ENCODE assay signal across 1 cellular context in the genomic region with DNA sequence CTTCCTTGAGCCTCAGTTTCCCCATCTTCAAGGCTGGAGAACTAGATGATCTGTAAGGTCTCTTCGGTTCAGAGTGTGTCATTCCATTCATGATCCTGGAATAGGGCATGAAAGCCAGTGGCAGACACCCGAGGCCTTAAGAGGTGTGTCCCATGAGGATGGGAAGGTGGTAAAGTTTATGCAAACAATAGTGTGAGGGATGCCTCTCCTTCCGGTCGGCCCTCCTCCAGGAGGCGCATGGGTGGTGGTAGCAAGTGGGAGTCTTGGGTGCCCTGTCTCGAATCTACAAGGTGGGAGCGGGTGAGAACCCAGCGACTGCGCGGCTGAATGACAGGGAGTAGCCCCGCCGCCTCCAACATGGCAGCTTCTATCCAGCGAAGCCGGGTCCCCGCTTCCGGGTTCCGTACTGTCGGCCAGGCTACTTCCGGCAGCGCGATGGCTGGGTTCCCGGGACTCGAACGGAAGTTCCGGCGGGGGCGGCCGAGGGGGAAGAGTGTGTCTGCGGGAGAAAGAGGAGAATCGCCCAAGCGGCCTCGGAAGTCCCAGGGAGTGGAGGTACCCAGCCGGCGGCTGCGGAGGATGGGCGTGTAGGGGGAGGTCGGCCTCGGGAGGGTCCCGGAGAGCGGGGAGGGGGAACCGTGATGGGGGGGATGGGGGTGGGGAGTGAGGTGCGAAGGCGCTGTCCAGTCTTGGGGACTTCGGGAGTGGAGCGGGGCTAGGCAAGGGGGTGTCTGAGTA.
A peak's percentile ranks its signal among the peaks of the same experiment; 100 is the strongest.
TF ChIP-seq lines count a peak whose summit lies in the region.

A gene (plus strand): TSS at position 450 of the 738 bp plus-strand sequence. CDS start 1,538 bp downstream, outside the sequence.

TF ChIP-seq in HepG2, 621 proteins besides CTCF, POLR2A, EP300 and RAD21 (continued from another document and continues in another):
- TF ChIP-seq, protein P1, sequence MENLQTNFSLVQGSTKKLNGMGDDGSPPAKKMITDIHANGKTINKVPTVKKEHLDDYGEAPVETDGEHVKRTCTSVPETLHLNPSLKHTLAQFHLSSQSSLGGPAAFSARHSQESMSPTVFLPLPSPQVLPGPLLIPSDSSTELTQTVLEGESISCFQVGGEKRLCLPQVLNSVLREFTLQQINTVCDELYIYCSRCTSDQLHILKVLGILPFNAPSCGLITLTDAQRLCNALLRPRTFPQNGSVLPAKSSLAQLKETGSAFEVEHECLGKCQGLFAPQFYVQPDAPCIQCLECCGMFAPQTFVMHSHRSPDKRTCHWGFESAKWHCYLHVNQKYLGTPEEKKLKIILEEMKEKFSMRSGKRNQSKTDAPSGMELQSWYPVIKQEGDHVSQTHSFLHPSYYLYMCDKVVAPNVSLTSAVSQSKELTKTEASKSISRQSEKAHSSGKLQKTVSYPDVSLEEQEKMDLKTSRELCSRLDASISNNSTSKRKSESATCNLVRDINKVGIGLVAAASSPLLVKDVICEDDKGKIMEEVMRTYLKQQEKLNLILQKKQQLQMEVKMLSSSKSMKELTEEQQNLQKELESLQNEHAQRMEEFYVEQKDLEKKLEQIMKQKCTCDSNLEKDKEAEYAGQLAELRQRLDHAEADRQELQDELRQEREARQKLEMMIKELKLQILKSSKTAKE (CRISPR knock-in tag; IDR thresholded peaks at IDR 0.05; ENCODE audit: borderline replicate concordance), result no peak
- TF ChIP-seq, protein P2, sequence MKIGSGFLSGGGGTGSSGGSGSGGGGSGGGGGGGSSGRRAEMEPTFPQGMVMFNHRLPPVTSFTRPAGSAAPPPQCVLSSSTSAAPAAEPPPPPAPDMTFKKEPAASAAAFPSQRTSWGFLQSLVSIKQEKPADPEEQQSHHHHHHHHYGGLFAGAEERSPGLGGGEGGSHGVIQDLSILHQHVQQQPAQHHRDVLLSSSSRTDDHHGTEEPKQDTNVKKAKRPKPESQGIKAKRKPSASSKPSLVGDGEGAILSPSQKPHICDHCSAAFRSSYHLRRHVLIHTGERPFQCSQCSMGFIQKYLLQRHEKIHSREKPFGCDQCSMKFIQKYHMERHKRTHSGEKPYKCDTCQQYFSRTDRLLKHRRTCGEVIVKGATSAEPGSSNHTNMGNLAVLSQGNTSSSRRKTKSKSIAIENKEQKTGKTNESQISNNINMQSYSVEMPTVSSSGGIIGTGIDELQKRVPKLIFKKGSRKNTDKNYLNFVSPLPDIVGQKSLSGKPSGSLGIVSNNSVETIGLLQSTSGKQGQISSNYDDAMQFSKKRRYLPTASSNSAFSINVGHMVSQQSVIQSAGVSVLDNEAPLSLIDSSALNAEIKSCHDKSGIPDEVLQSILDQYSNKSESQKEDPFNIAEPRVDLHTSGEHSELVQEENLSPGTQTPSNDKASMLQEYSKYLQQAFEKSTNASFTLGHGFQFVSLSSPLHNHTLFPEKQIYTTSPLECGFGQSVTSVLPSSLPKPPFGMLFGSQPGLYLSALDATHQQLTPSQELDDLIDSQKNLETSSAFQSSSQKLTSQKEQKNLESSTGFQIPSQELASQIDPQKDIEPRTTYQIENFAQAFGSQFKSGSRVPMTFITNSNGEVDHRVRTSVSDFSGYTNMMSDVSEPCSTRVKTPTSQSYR (CRISPR knock-in tag; IDR thresholded peaks at IDR 0.05; ENCODE audit: borderline replicate concordance), result peak; percentile 27; the same call in 1 of the 2 replicates
- TF ChIP-seq ZKSCAN8 (CRISPR knock-in tag; IDR thresholded peaks at IDR 0.05; ENCODE audit: borderline replicate concordance) (no peak), PAF1 (CRISPR knock-in tag; IDR thresholded peaks at IDR 0.05) (no peak), KAT8 (CRISPR knock-in tag; IDR thresholded peaks at IDR 0.05) (peak; percentile 92), TBP (CRISPR knock-in tag; IDR thresholded peaks at IDR 0.05) (no peak), FLYWCH1 (CRISPR knock-in tag; IDR thresholded peaks at IDR 0.05) (peak; percentile 55; the same call in 1 of the 2 replicates), CBX1 (IDR thresholded peaks at IDR 0.05; ENCODE audit: low read depth) (no peak), ONECUT2 (CRISPR knock-in tag; IDR thresholded peaks at IDR 0.05) (no peak), FOXK1 (CRISPR knock-in tag; IDR thresholded peaks at IDR 0.05; ENCODE audit: borderline replicate concordance, low read depth) (no peak), CHCHD3 (CRISPR knock-in tag; IDR thresholded peaks at IDR 0.05) (no peak), MIER3 (CRISPR knock-in tag; IDR thresholded peaks at IDR 0.05; ENCODE audit: borderline replicate concordance) (no peak), ZNF354B (CRISPR knock-in tag; IDR thresholded peaks at IDR 0.05) (no peak), ZNF792 (CRISPR knock-in tag; IDR thresholded peaks at IDR 0.05) (0 out of 2 replicates have a peak, but pooled peaks have one; percentile 29), SCMH1 (CRISPR knock-in tag; IDR thresholded peaks at IDR 0.05; ENCODE audit: borderline replicate concordance) (no peak), EED (CRISPR knock-in tag; IDR thresholded peaks at IDR 0.05) (no peak), KDM1A (CRISPR knock-in tag; IDR thresholded peaks at IDR 0.05) (no peak), NFIB (CRISPR knock-in tag; IDR thresholded peaks at IDR 0.05; ENCODE audit: borderline replicate concordance) (no peak), ELF1 (CRISPR knock-in tag; IDR thresholded peaks at IDR 0.05) (peak; percentile 99), HOXA9 (CRISPR knock-in tag; IDR thresholded peaks at IDR 0.05; ENCODE audit: borderline replicate concordance) (no peak), HIVEP1 (CRISPR knock-in tag; IDR thresholded peaks at IDR 0.05) (no peak), FOXJ3 (CRISPR knock-in tag; IDR thresholded peaks at IDR 0.05; ENCODE audit: borderline replicate concordance) (no peak), KMT2A (CRISPR knock-in tag; IDR thresholded peaks at IDR 0.05) (0 out of 2 replicates have a peak, but pooled peaks have one; percentile 57), MAF1 (CRISPR knock-in tag; IDR thresholded peaks at IDR 0.05; ENCODE audit: borderline replicate concordance) (no peak), ELF4 (CRISPR knock-in tag; IDR thresholded peaks at IDR 0.05; ENCODE audit: borderline replicate concordance) (peak; percentile 79; the same call in 1 of the 2 replicates)
- TF ChIP-seq, protein P3, sequence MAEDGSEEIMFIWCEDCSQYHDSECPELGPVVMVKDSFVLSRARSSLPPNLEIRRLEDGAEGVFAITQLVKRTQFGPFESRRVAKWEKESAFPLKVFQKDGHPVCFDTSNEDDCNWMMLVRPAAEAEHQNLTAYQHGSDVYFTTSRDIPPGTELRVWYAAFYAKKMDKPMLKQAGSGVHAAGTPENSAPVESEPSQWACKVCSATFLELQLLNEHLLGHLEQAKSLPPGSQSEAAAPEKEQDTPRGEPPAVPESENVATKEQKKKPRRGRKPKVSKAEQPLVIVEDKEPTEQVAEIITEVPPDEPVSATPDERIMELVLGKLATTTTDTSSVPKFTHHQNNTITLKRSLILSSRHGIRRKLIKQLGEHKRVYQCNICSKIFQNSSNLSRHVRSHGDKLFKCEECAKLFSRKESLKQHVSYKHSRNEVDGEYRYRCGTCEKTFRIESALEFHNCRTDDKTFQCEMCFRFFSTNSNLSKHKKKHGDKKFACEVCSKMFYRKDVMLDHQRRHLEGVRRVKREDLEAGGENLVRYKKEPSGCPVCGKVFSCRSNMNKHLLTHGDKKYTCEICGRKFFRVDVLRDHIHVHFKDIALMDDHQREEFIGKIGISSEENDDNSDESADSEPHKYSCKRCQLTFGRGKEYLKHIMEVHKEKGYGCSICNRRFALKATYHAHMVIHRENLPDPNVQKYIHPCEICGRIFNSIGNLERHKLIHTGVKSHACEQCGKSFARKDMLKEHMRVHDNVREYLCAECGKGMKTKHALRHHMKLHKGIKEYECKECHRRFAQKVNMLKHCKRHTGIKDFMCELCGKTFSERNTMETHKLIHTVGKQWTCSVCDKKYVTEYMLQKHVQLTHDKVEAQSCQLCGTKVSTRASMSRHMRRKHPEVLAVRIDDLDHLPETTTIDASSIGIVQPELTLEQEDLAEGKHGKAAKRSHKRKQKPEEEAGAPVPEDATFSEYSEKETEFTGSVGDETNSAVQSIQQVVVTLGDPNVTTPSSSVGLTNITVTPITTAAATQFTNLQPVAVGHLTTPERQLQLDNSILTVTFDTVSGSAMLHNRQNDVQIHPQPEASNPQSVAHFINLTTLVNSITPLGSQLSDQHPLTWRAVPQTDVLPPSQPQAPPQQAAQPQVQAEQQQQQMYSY (CRISPR knock-in tag; IDR thresholded peaks at IDR 0.05), result no peak
- TF ChIP-seq, protein P4, sequence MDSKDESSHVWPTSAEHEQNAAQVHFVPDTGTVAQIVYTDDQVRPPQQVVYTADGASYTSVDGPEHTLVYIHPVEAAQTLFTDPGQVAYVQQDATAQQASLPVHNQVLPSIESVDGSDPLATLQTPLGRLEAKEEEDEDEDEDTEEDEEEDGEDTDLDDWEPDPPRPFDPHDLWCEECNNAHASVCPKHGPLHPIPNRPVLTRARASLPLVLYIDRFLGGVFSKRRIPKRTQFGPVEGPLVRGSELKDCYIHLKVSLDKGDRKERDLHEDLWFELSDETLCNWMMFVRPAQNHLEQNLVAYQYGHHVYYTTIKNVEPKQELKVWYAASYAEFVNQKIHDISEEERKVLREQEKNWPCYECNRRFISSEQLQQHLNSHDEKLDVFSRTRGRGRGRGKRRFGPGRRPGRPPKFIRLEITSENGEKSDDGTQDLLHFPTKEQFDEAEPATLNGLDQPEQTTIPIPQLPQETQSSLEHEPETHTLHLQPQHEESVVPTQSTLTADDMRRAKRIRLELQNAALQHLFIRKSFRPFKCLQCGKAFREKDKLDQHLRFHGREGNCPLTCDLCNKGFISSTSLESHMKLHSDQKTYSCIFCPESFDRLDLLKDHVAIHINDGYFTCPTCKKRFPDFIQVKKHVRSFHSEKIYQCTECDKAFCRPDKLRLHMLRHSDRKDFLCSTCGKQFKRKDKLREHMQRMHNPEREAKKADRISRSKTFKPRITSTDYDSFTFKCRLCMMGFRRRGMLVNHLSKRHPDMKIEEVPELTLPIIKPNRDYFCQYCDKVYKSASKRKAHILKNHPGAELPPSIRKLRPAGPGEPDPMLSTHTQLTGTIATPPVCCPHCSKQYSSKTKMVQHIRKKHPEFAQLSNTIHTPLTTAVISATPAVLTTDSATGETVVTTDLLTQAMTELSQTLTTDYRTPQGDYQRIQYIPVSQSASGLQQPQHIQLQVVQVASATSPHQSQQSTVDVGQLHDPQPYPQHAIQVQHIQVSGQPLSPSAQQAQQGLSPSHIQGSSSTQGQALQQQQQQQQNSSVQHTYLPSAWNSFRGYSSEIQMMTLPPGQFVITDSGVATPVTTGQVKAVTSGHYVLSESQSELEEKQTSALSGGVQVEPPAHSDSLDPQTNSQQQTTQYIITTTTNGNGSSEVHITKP (CRISPR knock-in tag; IDR thresholded peaks at IDR 0.05; ENCODE audit: low read depth), result no peak; the same call in 1 of the 2 replicates
- TF ChIP-seq, protein P5, sequence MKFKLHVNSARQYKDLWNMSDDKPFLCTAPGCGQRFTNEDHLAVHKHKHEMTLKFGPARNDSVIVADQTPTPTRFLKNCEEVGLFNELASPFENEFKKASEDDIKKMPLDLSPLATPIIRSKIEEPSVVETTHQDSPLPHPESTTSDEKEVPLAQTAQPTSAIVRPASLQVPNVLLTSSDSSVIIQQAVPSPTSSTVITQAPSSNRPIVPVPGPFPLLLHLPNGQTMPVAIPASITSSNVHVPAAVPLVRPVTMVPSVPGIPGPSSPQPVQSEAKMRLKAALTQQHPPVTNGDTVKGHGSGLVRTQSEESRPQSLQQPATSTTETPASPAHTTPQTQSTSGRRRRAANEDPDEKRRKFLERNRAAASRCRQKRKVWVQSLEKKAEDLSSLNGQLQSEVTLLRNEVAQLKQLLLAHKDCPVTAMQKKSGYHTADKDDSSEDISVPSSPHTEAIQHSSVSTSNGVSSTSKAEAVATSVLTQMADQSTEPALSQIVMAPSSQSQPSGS (CRISPR knock-in tag; IDR thresholded peaks at IDR 0.05), result no peak
- TF ChIP-seq, protein P6, sequence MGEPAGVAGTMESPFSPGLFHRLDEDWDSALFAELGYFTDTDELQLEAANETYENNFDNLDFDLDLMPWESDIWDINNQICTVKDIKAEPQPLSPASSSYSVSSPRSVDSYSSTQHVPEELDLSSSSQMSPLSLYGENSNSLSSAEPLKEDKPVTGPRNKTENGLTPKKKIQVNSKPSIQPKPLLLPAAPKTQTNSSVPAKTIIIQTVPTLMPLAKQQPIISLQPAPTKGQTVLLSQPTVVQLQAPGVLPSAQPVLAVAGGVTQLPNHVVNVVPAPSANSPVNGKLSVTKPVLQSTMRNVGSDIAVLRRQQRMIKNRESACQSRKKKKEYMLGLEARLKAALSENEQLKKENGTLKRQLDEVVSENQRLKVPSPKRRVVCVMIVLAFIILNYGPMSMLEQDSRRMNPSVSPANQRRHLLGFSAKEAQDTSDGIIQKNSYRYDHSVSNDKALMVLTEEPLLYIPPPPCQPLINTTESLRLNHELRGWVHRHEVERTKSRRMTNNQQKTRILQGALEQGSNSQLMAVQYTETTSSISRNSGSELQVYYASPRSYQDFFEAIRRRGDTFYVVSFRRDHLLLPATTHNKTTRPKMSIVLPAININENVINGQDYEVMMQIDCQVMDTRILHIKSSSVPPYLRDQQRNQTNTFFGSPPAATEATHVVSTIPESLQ (CRISPR knock-in tag; conservative IDR thresholded peaks at IDR 0.05), result no peak
- TF ChIP-seq, protein P7, sequence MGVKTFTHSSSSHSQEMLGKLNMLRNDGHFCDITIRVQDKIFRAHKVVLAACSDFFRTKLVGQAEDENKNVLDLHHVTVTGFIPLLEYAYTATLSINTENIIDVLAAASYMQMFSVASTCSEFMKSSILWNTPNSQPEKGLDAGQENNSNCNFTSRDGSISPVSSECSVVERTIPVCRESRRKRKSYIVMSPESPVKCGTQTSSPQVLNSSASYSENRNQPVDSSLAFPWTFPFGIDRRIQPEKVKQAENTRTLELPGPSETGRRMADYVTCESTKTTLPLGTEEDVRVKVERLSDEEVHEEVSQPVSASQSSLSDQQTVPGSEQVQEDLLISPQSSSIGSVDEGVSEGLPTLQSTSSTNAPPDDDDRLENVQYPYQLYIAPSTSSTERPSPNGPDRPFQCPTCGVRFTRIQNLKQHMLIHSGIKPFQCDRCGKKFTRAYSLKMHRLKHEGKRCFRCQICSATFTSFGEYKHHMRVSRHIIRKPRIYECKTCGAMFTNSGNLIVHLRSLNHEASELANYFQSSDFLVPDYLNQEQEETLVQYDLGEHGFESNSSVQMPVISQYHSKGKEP (CRISPR knock-in tag; IDR thresholded peaks at IDR 0.05), result peak; percentile 68; the same call in 1 of the 2 replicates
- TF ChIP-seq, protein P8, sequence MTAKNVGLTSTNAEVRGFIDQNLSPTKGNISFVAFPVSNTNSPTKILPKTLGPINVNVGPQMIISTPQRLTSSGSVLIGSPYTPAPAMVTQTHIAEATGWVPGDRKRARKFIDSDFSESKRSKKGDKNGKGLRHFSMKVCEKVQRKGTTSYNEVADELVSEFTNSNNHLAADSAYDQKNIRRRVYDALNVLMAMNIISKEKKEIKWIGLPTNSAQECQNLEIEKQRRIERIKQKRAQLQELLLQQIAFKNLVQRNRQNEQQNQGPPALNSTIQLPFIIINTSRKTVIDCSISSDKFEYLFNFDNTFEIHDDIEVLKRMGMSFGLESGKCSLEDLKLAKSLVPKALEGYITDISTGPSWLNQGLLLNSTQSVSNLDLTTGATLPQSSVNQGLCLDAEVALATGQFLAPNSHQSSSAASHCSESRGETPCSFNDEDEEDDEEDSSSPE (CRISPR knock-in tag; IDR thresholded peaks at IDR 0.05), result peak; percentile 38; the same call in 1 of the 2 replicates
- TF ChIP-seq, protein P9, sequence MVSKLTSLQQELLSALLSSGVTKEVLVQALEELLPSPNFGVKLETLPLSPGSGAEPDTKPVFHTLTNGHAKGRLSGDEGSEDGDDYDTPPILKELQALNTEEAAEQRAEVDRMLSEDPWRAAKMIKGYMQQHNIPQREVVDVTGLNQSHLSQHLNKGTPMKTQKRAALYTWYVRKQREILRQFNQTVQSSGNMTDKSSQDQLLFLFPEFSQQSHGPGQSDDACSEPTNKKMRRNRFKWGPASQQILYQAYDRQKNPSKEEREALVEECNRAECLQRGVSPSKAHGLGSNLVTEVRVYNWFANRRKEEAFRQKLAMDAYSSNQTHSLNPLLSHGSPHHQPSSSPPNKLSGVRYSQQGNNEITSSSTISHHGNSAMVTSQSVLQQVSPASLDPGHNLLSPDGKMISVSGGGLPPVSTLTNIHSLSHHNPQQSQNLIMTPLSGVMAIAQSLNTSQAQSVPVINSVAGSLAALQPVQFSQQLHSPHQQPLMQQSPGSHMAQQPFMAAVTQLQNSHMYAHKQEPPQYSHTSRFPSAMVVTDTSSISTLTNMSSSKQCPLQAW (CRISPR knock-in tag; IDR thresholded peaks at IDR 0.05), result peak; percentile 60; the same call in 1 of the 2 replicates
